Comparison of ENCODE assay signal across 27 cellular contexts in genomic region chr1:158564608-158565007, GRCh38. TPM values are rescaled to one million over a fixed set of nuclear protein-coding genes. Genes with fewer than 3 reads are reported as not detected.
A peak's percentile ranks its signal among the peaks of the same experiment; 100 is the strongest.
DNase-seq lines count a peak whose midpoint lies in the region; ATAC-seq and TF ChIP-seq lines count a peak whose summit lies in the region.
"Had no signal": no experiment of that assay in that cellular context is flagged by ENCODE, and none has a peak within 500 bp of the region (broad histone marks: within the 10 kb centered on the region; RNA-seq: fewer than 3 reads in every experiment).

No MANE protein-coding gene starts in this region.

- no peaks in the 10 kb centered on the region for H3K79me2 ChIP-seq in OCI-LY7 (ENCODE audit: insufficient read depth, low read depth, low read length)

- H3K4me1 ChIP-seq in BLaER1 treated with 17β-estradiol and CSF1 and Interleukin-3, amounts not matched to agents 10 nM and 100 nM = peaks cover 12 to 21% (median 19%) of the 10 kb centered on the region in 10 experiments
- H3K4me1 ChIP-seq in OCI-LY7 (ENCODE audit: insufficient read depth, low read length, poor library complexity, severe bottlenecking) (peaks cover 18% of the 10 kb centered on the region), transverse colon (no peaks in the 10 kb centered on the region)
- H3K4me1 ChIP-seq: HAP-1, thyroid gland had no signal

- CTCF ChIA-PET in OCI-LY7 (lab: Charles Lee; ENCODE audit: unreplicated experiment) = no interaction called here
- CTCF ChIA-PET in activated CD8-positive, alpha-beta memory T cell treated with anti-CD3 and anti-CD28 coated beads, Interleukin-2, amount 10 ng/mL, durations not matched to agents 7 days and 5 days (lab: Charles Lee) = no interaction called here

- H4K20me1 ChIP-seq in BLaER1 treated with 17β-estradiol and CSF1 and Interleukin-3, amounts not matched to agents 10 nM and 100 nM = no peaks in the 10 kb centered on the region
- H4K20me1 ChIP-seq in OCI-LY7 (ENCODE audit: insufficient read depth, low read length) = no peaks in the 10 kb centered on the region

- peak overlapping the region; percentile 49 to 71 (median 64) for H3K4me2 ChIP-seq in BLaER1 treated with 17β-estradiol and CSF1 and Interleukin-3, amounts not matched to agents 10 nM and 100 nM
- peak overlapping the region; percentile 60 for H3K4me2 ChIP-seq in OCI-LY7 (ENCODE audit: low read length)

- H3K36me3 Mint-ChIP-seq in endothelial cell (ENCODE audit: low read depth, unreplicated experiment) (no peaks in the 10 kb centered on the region), progenitor cell of endocrine pancreas (ENCODE audit: insufficient read depth) (no peaks in the 10 kb centered on the region)
- H3K36me3 Mint-ChIP-seq in activated CD8-positive, alpha-beta memory T cell treated with anti-CD3 and anti-CD28 coated beads, Interleukin-2, amount 10 ng/mL, durations not matched to agents 7 days and 5 days = no peaks in the 10 kb centered on the region
- H3K36me3 Mint-ChIP-seq: activated naive CD8-positive, alpha-beta T cell had no signal

- H2AFZ ChIP-seq in OCI-LY7 (ENCODE audit: low read length) = peak overlapping the region; percentile 99

- H3K4me1 Mint-ChIP-seq in endothelial cell (ENCODE audit: unreplicated experiment) (peaks cover 11% of the 10 kb centered on the region), progenitor cell of endocrine pancreas (ENCODE audit: low read depth) (no peaks in the 10 kb centered on the region)
- no peaks in the 10 kb centered on the region for H3K4me1 Mint-ChIP-seq in activated CD8-positive, alpha-beta memory T cell treated with anti-CD3 and anti-CD28 coated beads, Interleukin-2, amount 10 ng/mL, durations not matched to agents 7 days and 5 days
- H3K4me1 Mint-ChIP-seq: activated CD4-positive, alpha-beta T cell treated with anti-CD3 and anti-CD28 coated beads, Interleukin-2, amount 10 ng/mL, durations not matched to agents 7 days and 5 days had no signal

- intact Hi-C loops in OCI-LY7 (cut with micrococcal nuclease; ENCODE audit: unreplicated experiment) (loop anchor here (10.0 kb wide), 3 partner anchors 400 to 510 kb away; partner anchors contain the start of genes AIM2 and IFI16), transverse colon (cut with DNase I; ENCODE audit: low total_unique reads) (no loop called here)

- H3K27ac Mint-ChIP-seq in endothelial cell (ENCODE audit: unreplicated experiment) (peak overlapping the region; percentile 55), progenitor cell of endocrine pancreas (no peak overlapping the region)
- no peak overlapping the region for H3K27ac Mint-ChIP-seq in activated CD8-positive, alpha-beta memory T cell treated with anti-CD3 and anti-CD28 coated beads, Interleukin-2, amount 10 ng/mL, durations not matched to agents 7 days and 5 days
- H3K27ac Mint-ChIP-seq: activated naive CD8-positive, alpha-beta T cell; stimulated activated naive CD8-positive, alpha-beta T cell treated with anti-CD3 and anti-CD28 coated beads, Interleukin-15, Interleukin-2, amounts not matched to agents 100 ng/mL and 50 ng/mL, for 24 hours had no signal

- no peak for TF ChIP-seq EP300 in transverse colon (IDR thresholded peaks at IDR 0.05; ENCODE audit: low read depth)

- H3K4me3 ChIP-seq in BLaER1 treated with 17β-estradiol and CSF1 and Interleukin-3, amounts not matched to agents 10 nM and 100 nM = peak overlapping the region in 3 of 10 experiments; percentile 2 to 13 (median 4); a peak in 4 of 20 replicates
- H3K4me3 ChIP-seq in OCI-LY7 (ENCODE audit: low read depth, low read length, poor library complexity, severe bottlenecking) (peak overlapping the region; percentile 32), transverse colon (no peak overlapping the region)
- H3K4me3 ChIP-seq: HAP-1, thyroid gland had no signal

- TF ChIP-seq CTCF in OCI-LY7 (conservative IDR thresholded peaks at IDR 0.05; ENCODE audit: low read length) (no peak), endothelial cell (IDR thresholded peaks at IDR 0.05; ENCODE audit: unreplicated experiment) (no peak), transverse colon (IDR thresholded peaks at IDR 0.05) (no peak), progenitor cell of endocrine pancreas (IDR thresholded peaks at IDR 0.05; ENCODE audit: unreplicated experiment) (no peak)

- no peaks in the 10 kb centered on the region for H3K9me3 Mint-ChIP-seq in endothelial cell (ENCODE audit: unreplicated experiment)
- no peaks in the 10 kb centered on the region for H3K9me3 Mint-ChIP-seq in activated CD8-positive, alpha-beta memory T cell treated with anti-CD3 and anti-CD28 coated beads, Interleukin-2, amount 10 ng/mL, durations not matched to agents 7 days and 5 days (ENCODE audit: low read depth)
- H3K9me3 Mint-ChIP-seq in progenitor cell of endocrine pancreas (ENCODE audit: low read depth) = no peaks in the 10 kb centered on the region
- H3K9me3 Mint-ChIP-seq: activated CD4-positive, alpha-beta T cell treated with anti-CD3 and anti-CD28 coated beads, Interleukin-2, amount 10 ng/mL, durations not matched to agents 7 days and 5 days; stimulated activated naive CD8-positive, alpha-beta T cell treated with anti-CD3 and anti-CD28 coated beads, Interleukin-15, Interleukin-2, amounts not matched to agents 100 ng/mL and 50 ng/mL, for 24 hours had no signal

- H3K27me3 Mint-ChIP-seq in endothelial cell (ENCODE audit: unreplicated experiment) (no peaks in the 10 kb centered on the region), progenitor cell of endocrine pancreas (no peaks in the 10 kb centered on the region)
- H3K27me3 Mint-ChIP-seq in activated CD8-positive, alpha-beta memory T cell treated with anti-CD3 and anti-CD28 coated beads, Interleukin-2, amount 10 ng/mL, durations not matched to agents 7 days and 5 days = peaks cover 18% of the 10 kb centered on the region

- POLR2A ChIA-PET in OCI-LY7 (lab: Charles Lee) = interaction anchor here (0.7 kb wide), 1 partner anchor 264 kb away, joined by 3 read pairs; no protein-coding TSS in a partner anchor

- H3K36me3 ChIP-seq in BLaER1 treated with 17β-estradiol and CSF1 and Interleukin-3, amounts not matched to agents 10 nM and 100 nM = no peaks in the 10 kb centered on the region
- H3K36me3 ChIP-seq in OCI-LY7 (ENCODE audit: insufficient read depth, low read length) (no peaks in the 10 kb centered on the region), transverse colon (no peaks in the 10 kb centered on the region)
- H3K36me3 ChIP-seq: HAP-1, thyroid gland had no signal

- no peak for TF ChIP-seq POLR2A in transverse colon (IDR thresholded peaks at IDR 0.05)

- H3K27me3 ChIP-seq in BLaER1 treated with 17β-estradiol and CSF1 and Interleukin-3, amounts not matched to agents 10 nM and 100 nM = no peaks in the 10 kb centered on the region
- H3K27me3 ChIP-seq in transverse colon = no peaks in the 10 kb centered on the region
- H3K27me3 ChIP-seq: thyroid gland had no signal

- no peaks in the 10 kb centered on the region for H3K9me2 ChIP-seq in OCI-LY7 (ENCODE audit: insufficient read depth, low read length)

- peak overlapping the region; percentile 40 to 91 (median 85); a peak in 21 of 22 replicates for H3K27ac ChIP-seq in BLaER1 treated with 17β-estradiol and CSF1 and Interleukin-3, amounts not matched to agents 10 nM and 100 nM
- H3K27ac ChIP-seq in OCI-LY7 (ENCODE audit: low read depth, low read length, poor library complexity, severe bottlenecking) (peak overlapping the region; percentile 58), transverse colon (no peak overlapping the region)
- H3K27ac ChIP-seq: thyroid gland had no signal

- no peak for ATAC-seq in activated CD8-positive, alpha-beta memory T cell treated with anti-CD3 and anti-CD28 coated beads, Interleukin-2, amount 10 ng/mL, durations not matched to agents 7 days and 5 days
- ATAC-seq: left cardiac atrium had no signal

- 72% methylated on average over 2 of the region's 2 CpGs; no CpG with 5 or more reads in 1 of the 2 donors for WGBS in transverse colon (ENCODE audit: low coverage in 1 of 2), 2 donors

- H3K9me3 ChIP-seq in BLaER1 treated with 17β-estradiol and CSF1 and Interleukin-3, amounts not matched to agents 10 nM and 100 nM (replicated peaks in 1 of 11) = peaks cover 0 to 18% (median 10%) of the 10 kb centered on the region in 11 experiments; a peak in 17 of 22 replicates
- H3K9me3 ChIP-seq in OCI-LY7 (ENCODE audit: low read length) = no peaks in the 10 kb centered on the region; the same call in 1 of the 2 replicates
- H3K9me3 ChIP-seq in transverse colon = no peaks in the 10 kb centered on the region
- H3K9me3 ChIP-seq: HAP-1, thyroid gland had no signal

- peak; percentile 37 to 42 for DNase-seq in Kasumi-1 (lab: John Stamatoyannopoulos, UW)
- DNase-seq in OCI-LY7 (ENCODE audit: low spot score) = peak; percentile 78
- DNase-seq in endothelial cell (ENCODE audit: low spot score) = no peak
- DNase-seq in activated CD8-positive, alpha-beta memory T cell treated with anti-CD3 and anti-CD28 coated beads, Interleukin-2, amount 10 ng/mL, durations not matched to agents 7 days and 5 days = no peak
- DNase-seq in effector CD8-positive, alpha-beta T cell (lab: John Stamatoyannopoulos, UW) = no peak
- DNase-seq in transverse colon = no peak
- no peak for DNase-seq in progenitor cell of endocrine pancreas (ENCODE audit: low spot score, unreplicated experiment)
- DNase-seq: activated CD4-positive, alpha-beta T cell treated with anti-CD3 and anti-CD28 coated beads, Interleukin-2, amount 10 ng/mL, durations not matched to agents 7 days and 5 days; C1 segment of cervical spinal cord; central memory CD4-positive, alpha-beta T cell; head of caudate nucleus; left cardiac atrium; mesenchymal stem cell; NCI-H1105 treated with DMSO at 0.1 percent for 48 hours; NCI-H2081 treated with DMSO at 0.1 percent for 48 hours; retina; stimulated activated CD4-positive, alpha-beta T cell treated with anti-CD3 and anti-CD28 coated beads, Interleukin-4, amount 100 ng/mL, for 24 hours; thyroid gland had no signal

- in situ Hi-C loops in transverse colon (cut with MboI; ENCODE audit: low pct_ligation_motif_present in 1 of 4, low pct_unique_long_range_greater_than_20kb in 1 of 4, low sequenced_read_pairs in 3 of 4) = no loop called here

- H3K9ac ChIP-seq in BLaER1 treated with 17β-estradiol and CSF1 and Interleukin-3, amounts not matched to agents 10 nM and 100 nM = peak overlapping the region in 9 of 11 experiments; percentile 42 to 70 (median 63); a peak in 16 of 22 replicates

- BruUV-seq in OCI-LY7 (replicated peaks; lab: Mats Ljungman, UMichigan) = no TSS peak

- H3K4me3 Mint-ChIP-seq in endothelial cell (ENCODE audit: unreplicated experiment) (no peak overlapping the region), progenitor cell of endocrine pancreas (ENCODE audit: low read depth) (no peak overlapping the region)
- no peak overlapping the region for H3K4me3 Mint-ChIP-seq in activated CD8-positive, alpha-beta memory T cell treated with anti-CD3 and anti-CD28 coated beads, Interleukin-2, amount 10 ng/mL, durations not matched to agents 7 days and 5 days
- H3K4me3 Mint-ChIP-seq: activated CD4-positive, alpha-beta T cell treated with anti-CD3 and anti-CD28 coated beads, Interleukin-2, amount 10 ng/mL, durations not matched to agents 7 days and 5 days; activated naive CD8-positive, alpha-beta T cell; stimulated activated naive CD8-positive, alpha-beta T cell treated with anti-CD3 and anti-CD28 coated beads, Interleukin-15, Interleukin-2, amounts not matched to agents 100 ng/mL and 50 ng/mL, for 24 hours had no signal

RNA-seq across cellular contexts. Expression of gene OR6P1, which starts 5.8 kb away (rescaled TPM):
- not detected in 2 replicates for total RNA-seq in OCI-LY7 (2014; rRNA removed; shearing (Covaris generic))
- total RNA-seq in OCI-LY7 (2022) (not detected in 2 replicates), endothelial cell (ENCODE audit: unreplicated experiment) (not detected), transverse colon (not detected), progenitor cell of endocrine pancreas (not detected in 2 replicates)
- total RNA-seq in activated CD8-positive, alpha-beta memory T cell treated with anti-CD3 and anti-CD28 coated beads, Interleukin-2, amount 10 ng/mL, durations not matched to agents 7 days and 5 days = not detected
- total RNA-seq: A673; activated CD4-positive, alpha-beta T cell treated with anti-CD3 and anti-CD28 coated beads, Interleukin-2, amount 10 ng/mL, durations not matched to agents 7 days and 5 days; astrocyte; dermis microvascular lymphatic vessel endothelial cell; left cardiac atrium; NCI-H460; osteoblast; thyroid gland had no signal

RNA-seq across cellular contexts. Expression of gene OR6Y1, which starts 10.4 kb away (rescaled TPM):
- not detected in 2 replicates for total RNA-seq in OCI-LY7 (2014; rRNA removed; shearing (Covaris generic))
- not detected in 2 replicates for total RNA-seq in OCI-LY7 (2022)
- total RNA-seq in endothelial cell (ENCODE audit: unreplicated experiment) = not detected
- not detected for total RNA-seq in activated CD8-positive, alpha-beta memory T cell treated with anti-CD3 and anti-CD28 coated beads, Interleukin-2, amount 10 ng/mL, durations not matched to agents 7 days and 5 days
- total RNA-seq in transverse colon = not detected
- not detected in 2 replicates for total RNA-seq in progenitor cell of endocrine pancreas
- total RNA-seq: A673; activated CD4-positive, alpha-beta T cell treated with anti-CD3 and anti-CD28 coated beads, Interleukin-2, amount 10 ng/mL, durations not matched to agents 7 days and 5 days; astrocyte; dermis microvascular lymphatic vessel endothelial cell; left cardiac atrium; NCI-H460; osteoblast; thyroid gland had no signal

RNA-seq across cellular contexts. Expression of gene OR10X1, which starts 15.1 kb away (rescaled TPM):
- not detected in 2 replicates for total RNA-seq in OCI-LY7 (2014; rRNA removed; shearing (Covaris generic))
- total RNA-seq in OCI-LY7 (2022) = not detected in 2 replicates
- not detected for total RNA-seq in endothelial cell (ENCODE audit: unreplicated experiment)
- total RNA-seq in activated CD8-positive, alpha-beta memory T cell treated with anti-CD3 and anti-CD28 coated beads, Interleukin-2, amount 10 ng/mL, durations not matched to agents 7 days and 5 days = not detected
- total RNA-seq in transverse colon = not detected
- total RNA-seq in progenitor cell of endocrine pancreas = not detected in 2 replicates
- total RNA-seq: A673; activated CD4-positive, alpha-beta T cell treated with anti-CD3 and anti-CD28 coated beads, Interleukin-2, amount 10 ng/mL, durations not matched to agents 7 days and 5 days; astrocyte; dermis microvascular lymphatic vessel endothelial cell; left cardiac atrium; NCI-H460; osteoblast; thyroid gland had no signal

RNA-seq across cellular contexts. Expression of gene OR10Z1, which starts 40.5 kb away (rescaled TPM):
- not detected in 2 replicates for total RNA-seq in OCI-LY7 (2014; rRNA removed; shearing (Covaris generic))
- total RNA-seq in OCI-LY7 (2022) (not detected in 2 replicates), endothelial cell (ENCODE audit: unreplicated experiment) (not detected), transverse colon (not detected), progenitor cell of endocrine pancreas (not detected in 2 replicates)
- not detected for total RNA-seq in activated CD8-positive, alpha-beta memory T cell treated with anti-CD3 and anti-CD28 coated beads, Interleukin-2, amount 10 ng/mL, durations not matched to agents 7 days and 5 days
- total RNA-seq: A673; activated CD4-positive, alpha-beta T cell treated with anti-CD3 and anti-CD28 coated beads, Interleukin-2, amount 10 ng/mL, durations not matched to agents 7 days and 5 days; astrocyte; dermis microvascular lymphatic vessel endothelial cell; left cardiac atrium; NCI-H460; osteoblast; thyroid gland had no signal

Comparison
In these comparisons a context has a peak if more than half of its experiments do, and no peak if none do; other contexts are left out.
1. H3K27ac ChIP-seq: peak in BLaER1 treated with 17β-estradiol and CSF1 and Interleukin-3, amounts not matched to agents 10 nM and 100 nM (11 of 11) and OCI-LY7 (single experiment); none in transverse colon (0 of 4).
2. DNase-seq: peak in Kasumi-1 (2 of 2) and OCI-LY7 (single experiment); none in endothelial cell (single experiment), activated CD8-positive, alpha-beta memory T cell treated with anti-CD3 and anti-CD28 coated beads, Interleukin-2, amount 10 ng/mL, durations not matched to agents 7 days and 5 days (single experiment), effector CD8-positive, alpha-beta T cell (single experiment), transverse colon (single experiment) and progenitor cell of endocrine pancreas (single experiment).